ENCODE assay signal across 8 cellular contexts in genomic region chr12:95205685-95206084, GRCh38. TPM values are rescaled to one million over a fixed set of nuclear protein-coding genes. Genes with fewer than 3 reads are reported as not detected.
DNase-seq lines count a peak whose midpoint lies in the region; ATAC-seq and TF ChIP-seq lines count a peak whose summit lies in the region.

No MANE protein-coding gene starts in this region.

- TF ChIP-seq CTCF in CD14-positive monocyte (IDR thresholded peaks at IDR 0.05) (no peak), RWPE1 (conservative IDR thresholded peaks at IDR 0.05; ENCODE audit: low read depth) (no peak), fibroblast of mammary gland (conservative IDR thresholded peaks at IDR 0.05; ENCODE audit: control insufficient read depth, insufficient read depth, low read depth, low read length) (no peak), omental fat pad (IDR thresholded peaks at IDR 0.05) (no peak)

- intact Hi-C loops in CD14-positive monocyte (cut with micrococcal nuclease) = no loop called here

- peaks cover 0 to 1% (median 0%) of the 10 kb centered on the region in 3 donors for H3K27me3 Mint-ChIP-seq in CD14-positive monocyte (ENCODE audit: low read depth in 3 of 3)
- peaks cover under 1% of the 10 kb centered on the region for H3K27me3 Mint-ChIP-seq in activated CD4-positive, alpha-beta T cell treated with anti-CD3 and anti-CD28 coated beads, Interleukin-2, amount 10 ng/mL, durations not matched to agents 7 days and 5 days

- H3K4me1 Mint-ChIP-seq in CD14-positive monocyte = peaks cover 46% of the 10 kb centered on the region
- H3K4me1 Mint-ChIP-seq in activated CD4-positive, alpha-beta T cell treated with anti-CD3 and anti-CD28 coated beads, Interleukin-2, amount 10 ng/mL, durations not matched to agents 7 days and 5 days = peaks cover 8% of the 10 kb centered on the region

- ATAC-seq in omental fat pad (ENCODE audit: low FRiP score) (peak; percentile 79), GM21723 (IDR thresholded peaks at IDR 0.05; ENCODE audit: unreplicated experiment) (no peak), GM21528 (IDR thresholded peaks at IDR 0.05; ENCODE audit: low FRiP score, unreplicated experiment) (no peak)

- peak overlapping the region in 1 of 2 donors; percentile 37 for H3K4me3 Mint-ChIP-seq in CD14-positive monocyte
- no peak overlapping the region for H3K4me3 Mint-ChIP-seq in activated CD4-positive, alpha-beta T cell treated with anti-CD3 and anti-CD28 coated beads, Interleukin-2, amount 10 ng/mL, durations not matched to agents 7 days and 5 days

- DNase-seq in CD14-positive monocyte (ENCODE audit: low spot score) (no peak), RWPE1 (ENCODE audit: low spot score) (peak; percentile 68), fibroblast of mammary gland (ENCODE audit: low read depth) (peak; percentile 88), omental fat pad (ENCODE audit: low spot score) (no peak), NCI-H1417 treated with DMSO at 0.1 percent for 48 hours (lab: John Stamatoyannopoulos, UW) (no peak)
- DNase-seq in activated CD4-positive, alpha-beta T cell treated with anti-CD3 and anti-CD28 coated beads, Interleukin-2, amount 10 ng/mL, durations not matched to agents 7 days and 5 days = no peak

- peak overlapping the region; percentile 93 for H3K27ac ChIP-seq in RWPE1

- H3K27ac Mint-ChIP-seq in CD14-positive monocyte = peak overlapping the region; percentile 20 to 92 (median 89)
- no peak overlapping the region for H3K27ac Mint-ChIP-seq in activated CD4-positive, alpha-beta T cell treated with anti-CD3 and anti-CD28 coated beads, Interleukin-2, amount 10 ng/mL, durations not matched to agents 7 days and 5 days

- H3K4me3 ChIP-seq in fibroblast of mammary gland (ENCODE audit: control insufficient read depth, low read depth, low read length) = no peak overlapping the region

- POLR2A ChIA-PET in RWPE1 (lab: Yijun Ruan, JAX; ENCODE audit: low non-redundant PET) = interaction anchor here (0.6 kb wide), 1 partner anchor 11 kb away, joined by 12 read pairs; no protein-coding TSS in a partner anchor
- POLR2A ChIA-PET in activated CD4-positive, alpha-beta T cell treated with anti-CD3 and anti-CD28 coated beads, Interleukin-2, amount 10 ng/mL, durations not matched to agents 7 days and 5 days (lab: Charles Lee) = no interaction called here

- CTCF ChIA-PET in RWPE1 (lab: Yijun Ruan, JAX) = interaction anchor here (0.6 to 1.9 kb wide), 4 partner anchors 11 to 89 kb away, joined by 4 to 9 read pairs (median 5); partner anchors contain the start of genes FGD6 and VEZT
- CTCF ChIA-PET in activated CD4-positive, alpha-beta T cell treated with anti-CD3 and anti-CD28 coated beads, Interleukin-2, amount 10 ng/mL, durations not matched to agents 7 days and 5 days (lab: Charles Lee) = interaction anchor here (3.0 kb wide), 1 partner anchor 11 kb away, joined by 11 read pairs; the partner anchor contains the start of genes FGD6 and VEZT

- H3K9me3 Mint-ChIP-seq in CD14-positive monocyte = peaks cover 0 to 7% (median 3%) of the 10 kb centered on the region in 7 donors
- no peaks in the 10 kb centered on the region for H3K9me3 Mint-ChIP-seq in activated CD4-positive, alpha-beta T cell treated with anti-CD3 and anti-CD28 coated beads, Interleukin-2, amount 10 ng/mL, durations not matched to agents 7 days and 5 days

- H3K36me3 Mint-ChIP-seq in CD14-positive monocyte = peaks cover 28 to 37% of the 10 kb centered on the region in 2 donors
- no peaks in the 10 kb centered on the region for H3K36me3 Mint-ChIP-seq in activated CD4-positive, alpha-beta T cell treated with anti-CD3 and anti-CD28 coated beads, Interleukin-2, amount 10 ng/mL, durations not matched to agents 7 days and 5 days (ENCODE audit: low read depth)

RNA-seq across cellular contexts. Expression of gene FGD6, which starts 11.6 kb away (rescaled TPM):
- 1 to 10 TPM; 4.0 to 5.3 TPM for polyA plus RNA-seq in CD14-positive monocyte
- 1 to 10 TPM; 6.6 to 9.6 (median 7.4) TPM for total RNA-seq in omental fat pad
- under 1 TPM; 0.56 to 0.69 TPM for total RNA-seq in activated CD4-positive, alpha-beta T cell treated with anti-CD3 and anti-CD28 coated beads, Interleukin-2, amount 10 ng/mL, durations not matched to agents 7 days and 5 days

RNA-seq across cellular contexts. Expression of gene VEZT, which starts 11.9 kb away (rescaled TPM):
- 10 to 100 TPM; 14.6 to 16.7 TPM for polyA plus RNA-seq in CD14-positive monocyte
- total RNA-seq in omental fat pad = 10 to 100 TPM; 57.3 to 75.8 (median 64.0) TPM
- 10 to 100 TPM; 33.3 to 41.7 TPM for total RNA-seq in activated CD4-positive, alpha-beta T cell treated with anti-CD3 and anti-CD28 coated beads, Interleukin-2, amount 10 ng/mL, durations not matched to agents 7 days and 5 days

Comparison
In these comparisons a context has a peak if more than half of its experiments do, and no peak if none do; other contexts are left out.
1. DNase-seq: peak in RWPE1 (single experiment) and fibroblast of mammary gland (single experiment); none in CD14-positive monocyte (single experiment), omental fat pad (single experiment), activated CD4-positive, alpha-beta T cell treated with anti-CD3 and anti-CD28 coated beads, Interleukin-2, amount 10 ng/mL, durations not matched to agents 7 days and 5 days (single experiment) and NCI-H1417 treated with DMSO at 0.1 percent for 48 hours (single experiment).
2. RNA of gene FGD6, which starts 11.6 kb away (total RNA-seq): 6.6 to 9.6 TPM in omental fat pad; 0.56 to 0.69 TPM in activated CD4-positive, alpha-beta T cell treated with anti-CD3 and anti-CD28 coated beads, Interleukin-2, amount 10 ng/mL, durations not matched to agents 7 days and 5 days; every median in the first group is over 4 times any median in the second.